Comparison of ENCODE assay signal across 27 cellular contexts in genomic region chr5:76781775-76782174, GRCh38.
"Had no signal": no experiment of that assay in that cellular context is flagged by ENCODE, and none has a peak within 500 bp of the region (broad histone marks: within the 10 kb centered on the region; RNA-seq: fewer than 3 reads in every experiment).

No MANE protein-coding gene starts in this region.

- H3K9me3 Mint-ChIP-seq: activated CD4-positive, alpha-beta memory T cell treated with anti-CD3 and anti-CD28 coated beads for 36 hours; activated CD4-positive, alpha-beta T cell treated with anti-CD3 and anti-CD28 coated beads, Interleukin-2, amount 10 ng/mL, durations not matched to agents 24 days and 14 days; activated naive CD4-positive, alpha-beta T cell treated with anti-CD3 and anti-CD28 coated beads, Interleukin-2, amount 10 ng/mL, durations not matched to agents 7 days and 5 days; activated naive CD8-positive, alpha-beta T cell treated with anti-CD3 and anti-CD28 coated beads, Interleukin-2, amount 10 ng/mL, durations not matched to agents 7 days and 5 days; activated T-cell treated with anti-CD3 and anti-CD28 coated beads, Interleukin-2, amount 50 U/mL, for 24 hours; brain; type B pancreatic cell had no signal

- H3K36me3 Mint-ChIP-seq: activated CD4-positive, alpha-beta memory T cell treated with anti-CD3 and anti-CD28 coated beads for 36 hours; activated naive CD4-positive, alpha-beta T cell treated with anti-CD3 and anti-CD28 coated beads, Interleukin-2, amount 10 ng/mL, durations not matched to agents 7 days and 5 days; activated naive CD8-positive, alpha-beta T cell treated with anti-CD3 and anti-CD28 coated beads, Interleukin-2, amount 10 ng/mL, durations not matched to agents 7 days and 5 days; brain; naive B cell; type B pancreatic cell had no signal

- H3K27me3 Mint-ChIP-seq: activated CD4-positive, alpha-beta memory T cell treated with anti-CD3 and anti-CD28 coated beads for 36 hours; activated T-cell treated with anti-CD3 and anti-CD28 coated beads, Interleukin-2, amount 50 U/mL, for 24 hours; naive B cell; type B pancreatic cell had no signal

- H3K9me3 ChIP-seq: ascending aorta, gastrocnemius medialis, right atrium auricular region, thoracic aorta, vagina had no signal

- ATAC-seq: gastrocnemius medialis, left ventricle myocardium superior had no signal

- H3K36me3 ChIP-seq: ascending aorta, gastrocnemius medialis, right atrium auricular region, thoracic aorta, vagina had no signal

- DNase-seq: activated CD4-positive, alpha-beta memory T cell treated with anti-CD3 and anti-CD28 coated beads for 36 hours; activated CD4-positive, alpha-beta T cell treated with anti-CD3 and anti-CD28 coated beads, Interleukin-2, amount 10 ng/mL, durations not matched to agents 24 days and 14 days; activated CD4-positive, CD25-positive, alpha-beta regulatory T cell treated with anti-CD3 and anti-CD28 coated beads, Interleukin-2, amount 50 U/mL, for 72 hours; activated CD8-positive, alpha-beta memory T cell treated with anti-CD3 and anti-CD28 coated beads, Interleukin-2, amount 50 U/mL, for 4 hours; activated gamma-delta T cell; activated naive CD4-positive, alpha-beta T cell treated with anti-CD3 and anti-CD28 coated beads, Interleukin-2, amount 10 ng/mL, durations not matched to agents 7 days and 5 days; activated naive CD8-positive, alpha-beta T cell treated with anti-CD3 and anti-CD28 coated beads, Interleukin-2, amount 10 ng/mL, durations not matched to agents 7 days and 5 days; activated T-cell treated with anti-CD3 and anti-CD28 coated beads, Interleukin-2, amount 50 U/mL, for 24 hours; dorsolateral prefrontal cortex; effector memory CD4-positive, alpha-beta T cell; gastrocnemius medialis; glutamatergic neuron; left ventricle myocardium superior; naive B cell; occipital lobe; stimulated activated CD4-positive, alpha-beta T cell treated with anti-CD3 and anti-CD28 coated beads, Interleukin-15, amount 100 ng/mL, for 24 hours; stimulated activated CD4-positive, alpha-beta T cell treated with anti-CD3 and anti-CD28 coated beads, Interleukin-2, amount 100 ng/mL, for 24 hours; stimulated activated naive CD4-positive, alpha-beta T cell treated with Interleukin-2 at 50 U/mL for 16 hours; T-helper 2 cell had no signal

- H3K4me3 Mint-ChIP-seq: activated CD4-positive, alpha-beta memory T cell treated with anti-CD3 and anti-CD28 coated beads for 36 hours; activated CD4-positive, alpha-beta T cell treated with anti-CD3 and anti-CD28 coated beads, Interleukin-2, amount 10 ng/mL, durations not matched to agents 24 days and 14 days; activated naive CD4-positive, alpha-beta T cell treated with anti-CD3 and anti-CD28 coated beads, Interleukin-2, amount 10 ng/mL, durations not matched to agents 7 days and 5 days; activated naive CD8-positive, alpha-beta T cell treated with anti-CD3 and anti-CD28 coated beads, Interleukin-2, amount 10 ng/mL, durations not matched to agents 7 days and 5 days; activated T-cell treated with anti-CD3 and anti-CD28 coated beads, Interleukin-2, amount 50 U/mL, for 24 hours; brain; naive B cell; type B pancreatic cell had no signal

- H3K4me1 Mint-ChIP-seq: activated naive CD4-positive, alpha-beta T cell treated with anti-CD3 and anti-CD28 coated beads, Interleukin-2, amount 10 ng/mL, durations not matched to agents 7 days and 5 days had no signal

- H3K4me1 ChIP-seq: ascending aorta, gastrocnemius medialis, parathyroid adenoma, right atrium auricular region, vagina had no signal

- H3K27ac Mint-ChIP-seq: activated CD4-positive, alpha-beta memory T cell treated with anti-CD3 and anti-CD28 coated beads for 36 hours; activated CD4-positive, alpha-beta T cell treated with anti-CD3 and anti-CD28 coated beads, Interleukin-2, amount 10 ng/mL, durations not matched to agents 24 days and 14 days; activated naive CD4-positive, alpha-beta T cell treated with anti-CD3 and anti-CD28 coated beads, Interleukin-2, amount 10 ng/mL, durations not matched to agents 7 days and 5 days; activated naive CD8-positive, alpha-beta T cell treated with anti-CD3 and anti-CD28 coated beads, Interleukin-2, amount 10 ng/mL, durations not matched to agents 7 days and 5 days; activated T-cell treated with anti-CD3 and anti-CD28 coated beads, Interleukin-2, amount 50 U/mL, for 24 hours; brain; type B pancreatic cell had no signal

- H3K4me3 ChIP-seq: ascending aorta, coronary artery, dorsolateral prefrontal cortex, gastrocnemius medialis, right atrium auricular region, thoracic aorta, vagina had no signal

- H3K27me3 ChIP-seq: ascending aorta, gastrocnemius medialis, right atrium auricular region, vagina had no signal

- H3K27ac ChIP-seq: ascending aorta, coronary artery, dorsolateral prefrontal cortex, gastrocnemius medialis, parathyroid adenoma, right atrium auricular region, thoracic aorta, vagina had no signal
